In genomic region chr16:86214326-86215232, GRCh38 we compare ENCODE assay signal across 15 cellular contexts.
DNase-seq lines count a peak whose midpoint lies in the region; ATAC-seq and TF ChIP-seq lines count a peak whose summit lies in the region.
"Had no signal": no experiment of that assay in that cellular context is flagged by ENCODE, and none has a peak within 500 bp of the region (broad histone marks: within the 10 kb centered on the region; RNA-seq: fewer than 3 reads in every experiment).

No MANE protein-coding gene starts in this region.

- H3K4me1 Mint-ChIP-seq in endothelial cell (ENCODE audit: unreplicated experiment), result peaks cover 5% of the 10 kb centered on the region

- peaks cover 12% of the 10 kb centered on the region for H3K27me3 Mint-ChIP-seq in endothelial cell (ENCODE audit: unreplicated experiment)

- DNase-seq in Daoy (ENCODE audit: low read depth) (peak; percentile 27), endothelial cell (ENCODE audit: low spot score) (no peak), left lobe of liver (ENCODE audit: low spot score) (no peak), sciatic nerve (ENCODE audit: low spot score) (peak; percentile 39), SHP77 (lab: John Stamatoyannopoulos, UW) (no peak), cerebellum (ENCODE audit: low spot score) (no peak), NCI-H510A (lab: John Stamatoyannopoulos, UW) (no peak)
- DNase-seq: activated CD4-positive, CD25-positive, alpha-beta regulatory T cell treated with anti-CD3 and anti-CD28 coated beads, Interleukin-2, amount 50 U/mL, for 72 hours; activated naive CD4-positive, alpha-beta T cell treated with Interleukin-2 at 50 U/mL for 16 hours; GDM1; NCI-H2107; NCI-H82 had no signal

- intact Hi-C loops in sciatic nerve (cut with DNase I), result no loop called here

- H3K27ac Mint-ChIP-seq in endothelial cell (ENCODE audit: unreplicated experiment), result no peak overlapping the region
- H3K27ac Mint-ChIP-seq: T-helper 1 cell treated with Interleukin-12 subunit alpha and Interleukin-12 subunit beta and Interleukin-4 antibody, amounts not matched to agents 30 μg/mL and 1 μg/mL, for 36 hours; type B pancreatic cell had no signal

- ATAC-seq in left lobe of liver (peak; percentile 62), sciatic nerve (peak; percentile 49), HG02981 (IDR thresholded peaks at IDR 0.05; ENCODE audit: unreplicated experiment) (no peak)

- H3K36me3 Mint-ChIP-seq in endothelial cell (ENCODE audit: low read depth, unreplicated experiment), result peaks cover 15% of the 10 kb centered on the region
- H3K36me3 Mint-ChIP-seq: type B pancreatic cell had no signal

- peaks cover 4% of the 10 kb centered on the region for H3K9me3 Mint-ChIP-seq in endothelial cell (ENCODE audit: unreplicated experiment)

- peak overlapping the region; percentile 1 for H3K4me3 Mint-ChIP-seq in endothelial cell (ENCODE audit: unreplicated experiment)
- H3K4me3 Mint-ChIP-seq: T-helper 1 cell treated with Interleukin-12 subunit alpha and Interleukin-12 subunit beta and Interleukin-4 antibody, amounts not matched to agents 30 μg/mL and 1 μg/mL, for 36 hours; type B pancreatic cell had no signal

- TF ChIP-seq CTCF in endothelial cell (IDR thresholded peaks at IDR 0.05; ENCODE audit: unreplicated experiment), result no peak

Comparison
In these comparisons a context has a peak if more than half of its experiments do, and no peak if none do; other contexts are left out.
1. DNase-seq: peak in Daoy (single experiment) and sciatic nerve (single experiment); none in endothelial cell (single experiment), left lobe of liver (single experiment), SHP77 (0 of 2), cerebellum (single experiment) and NCI-H510A (single experiment).